ENCODE assay signal across 32 cellular contexts in genomic region chr1:174247472-174247871, GRCh38.
"Had no signal": no experiment of that assay in that cellular context is flagged by ENCODE, and none has a peak within 500 bp of the region (broad histone marks: within the 10 kb centered on the region; RNA-seq: fewer than 3 reads in every experiment).

No MANE protein-coding gene starts in this region.

- H3K27me3 ChIP-seq: brain microvascular endothelial cell, Peyer's patch, SJSA1 had no signal

- DNase-seq: activated CD4-positive, alpha-beta T cell treated with anti-CD3 and anti-CD28 coated beads for 36 hours; activated CD4-positive, alpha-beta T cell treated with anti-CD3 and anti-CD28 coated beads, Interleukin-2, amount 10 ng/mL, durations not matched to agents 7 days and 5 days; activated CD4-positive, alpha-beta T cell treated with anti-CD3 and anti-CD28 coated beads, Interleukin-2, amount 50 U/mL, for 48 hours; activated CD8-positive, alpha-beta T cell treated with anti-CD3 and anti-CD28 coated beads, Interleukin-2, amount 10 ng/mL, durations not matched to agents 7 days and 5 days; activated gamma-delta T cell treated with Interleukin-2 at 50 U/mL for 16 hours; activated naive CD4-positive, alpha-beta T cell treated with anti-CD3 and anti-CD28 coated beads, Interleukin-2, amount 10 ng/mL, durations not matched to agents 7 days and 5 days; activated naive CD8-positive, alpha-beta T cell treated with anti-CD3 and anti-CD28 coated beads, Interleukin-2, amount 50 U/mL, for 24 hours; activated T-cell treated with anti-CD3 and anti-CD28 coated beads, Interleukin-2, amount 50 U/mL, for 24 hours; anterior cingulate cortex; brain microvascular endothelial cell; central memory CD4-positive, alpha-beta T cell; NCI-H1092 treated with DMSO at 0.1 percent for 48 hours; NCI-H1417; NCI-H1694; NCI-H1930; NCI-H2081 treated with DMSO at 0.1 percent for 48 hours; NCI-H2171; NCI-H510A; NCI-H69; NK-92 treated with Interleukin-12 subunit alpha and Interleukin-12 subunit beta, amount 100 ng/mL, for 24 hours; PC-3; Peyer's patch; RPMI8226; SHP77 treated with DMSO at 0.1 percent for 48 hours; SK-N-SH had no signal

- H3K4me2 ChIP-seq: SK-N-SH had no signal

- H3K9me2 ChIP-seq: SK-N-SH had no signal

- H3K4me3 ChIP-seq: Peyer's patch, SJSA1 had no signal

- H3K27me3 Mint-ChIP-seq: activated CD4-positive, alpha-beta T cell treated with anti-CD3 and anti-CD28 coated beads for 36 hours; activated CD4-positive, alpha-beta T cell treated with anti-CD3 and anti-CD28 coated beads, Interleukin-2, amount 10 ng/mL, durations not matched to agents 7 days and 5 days; activated naive CD4-positive, alpha-beta T cell treated with anti-CD3 and anti-CD28 coated beads, Interleukin-2, amount 10 ng/mL, durations not matched to agents 7 days and 5 days; activated naive CD8-positive, alpha-beta T cell; activated naive CD8-positive, alpha-beta T cell treated with anti-CD3 and anti-CD28 coated beads, Interleukin-2, amount 50 U/mL, for 24 hours; activated T-cell treated with anti-CD3 and anti-CD28 coated beads, Interleukin-2, amount 50 U/mL, for 24 hours had no signal

- H3K9me3 Mint-ChIP-seq: activated CD4-positive, alpha-beta T cell treated with anti-CD3 and anti-CD28 coated beads, Interleukin-2, amount 10 ng/mL, durations not matched to agents 7 days and 5 days; activated naive CD4-positive, alpha-beta T cell treated with anti-CD3 and anti-CD28 coated beads, Interleukin-2, amount 10 ng/mL, durations not matched to agents 7 days and 5 days; activated naive CD8-positive, alpha-beta T cell treated with anti-CD3 and anti-CD28 coated beads, Interleukin-2, amount 50 U/mL, for 24 hours; activated T-cell treated with anti-CD3 and anti-CD28 coated beads, Interleukin-2, amount 50 U/mL, for 24 hours; T-helper 1 cell treated with Interleukin-12 subunit alpha and Interleukin-12 subunit beta and Interleukin-4 antibody, amounts not matched to agents 30 μg/mL and 1 μg/mL, for 36 hours; T-helper 2 cell treated with Interferon-gamma antibody and Interleukin-4, amounts not matched to agents 5 μg/mL and 100 μg/mL, for 36 hours had no signal

- H3K27ac ChIP-seq: brain microvascular endothelial cell, Peyer's patch, SJSA1 had no signal

- H3K4me1 ChIP-seq: Peyer's patch, SJSA1 had no signal

- H3K9me3 ChIP-seq: Peyer's patch, SJSA1, SK-N-SH had no signal

- H3K36me3 ChIP-seq: SJSA1 had no signal

- H3K4me3 Mint-ChIP-seq: activated CD4-positive, alpha-beta T cell treated with anti-CD3 and anti-CD28 coated beads for 36 hours; activated CD4-positive, alpha-beta T cell treated with anti-CD3 and anti-CD28 coated beads, Interleukin-2, amount 10 ng/mL, durations not matched to agents 7 days and 5 days; activated CD8-positive, alpha-beta T cell treated with anti-CD3 and anti-CD28 coated beads, Interleukin-2, amount 10 ng/mL, durations not matched to agents 7 days and 5 days; activated naive CD4-positive, alpha-beta T cell treated with anti-CD3 and anti-CD28 coated beads, Interleukin-2, amount 10 ng/mL, durations not matched to agents 7 days and 5 days; activated naive CD8-positive, alpha-beta T cell; activated naive CD8-positive, alpha-beta T cell treated with anti-CD3 and anti-CD28 coated beads, Interleukin-2, amount 50 U/mL, for 24 hours; activated T-cell treated with anti-CD3 and anti-CD28 coated beads, Interleukin-2, amount 50 U/mL, for 24 hours; T-helper 1 cell treated with Interleukin-12 subunit alpha and Interleukin-12 subunit beta and Interleukin-4 antibody, amounts not matched to agents 30 μg/mL and 1 μg/mL, for 36 hours; T-helper 2 cell treated with Interferon-gamma antibody and Interleukin-4, amounts not matched to agents 5 μg/mL and 100 μg/mL, for 36 hours had no signal

- H3K27ac Mint-ChIP-seq: activated CD4-positive, alpha-beta T cell treated with anti-CD3 and anti-CD28 coated beads for 36 hours; activated CD4-positive, alpha-beta T cell treated with anti-CD3 and anti-CD28 coated beads, Interleukin-2, amount 10 ng/mL, durations not matched to agents 7 days and 5 days; activated CD8-positive, alpha-beta T cell treated with anti-CD3 and anti-CD28 coated beads, Interleukin-2, amount 10 ng/mL, durations not matched to agents 7 days and 5 days; activated naive CD4-positive, alpha-beta T cell treated with anti-CD3 and anti-CD28 coated beads, Interleukin-2, amount 10 ng/mL, durations not matched to agents 7 days and 5 days; activated naive CD8-positive, alpha-beta T cell; activated naive CD8-positive, alpha-beta T cell treated with anti-CD3 and anti-CD28 coated beads, Interleukin-2, amount 50 U/mL, for 24 hours; activated T-cell treated with anti-CD3 and anti-CD28 coated beads, Interleukin-2, amount 50 U/mL, for 24 hours; T-helper 1 cell treated with Interleukin-12 subunit alpha and Interleukin-12 subunit beta and Interleukin-4 antibody, amounts not matched to agents 30 μg/mL and 1 μg/mL, for 36 hours; T-helper 2 cell treated with Interferon-gamma antibody and Interleukin-4, amounts not matched to agents 5 μg/mL and 100 μg/mL, for 36 hours had no signal

- H3K9ac ChIP-seq: SK-N-SH had no signal

- ATAC-seq: activated CD4-positive, alpha-beta T cell treated with anti-CD3 and anti-CD28 coated beads for 36 hours; activated CD4-positive, CD25-positive, alpha-beta regulatory T cell treated with anti-CD3 and anti-CD28 coated beads, Interleukin-2, amount 50 U/mL, for 24 hours; activated CD8-positive, alpha-beta T cell treated with anti-CD3 and anti-CD28 coated beads, Interleukin-2, amount 10 ng/mL, durations not matched to agents 7 days and 5 days; activated naive CD8-positive, alpha-beta T cell treated with anti-CD3 and anti-CD28 coated beads, Interleukin-2, amount 50 U/mL, for 24 hours; PC-3 had no signal

- H3K4me1 Mint-ChIP-seq: activated CD4-positive, alpha-beta T cell treated with anti-CD3 and anti-CD28 coated beads for 36 hours; activated CD4-positive, alpha-beta T cell treated with anti-CD3 and anti-CD28 coated beads, Interleukin-2, amount 10 ng/mL, durations not matched to agents 7 days and 5 days; activated naive CD4-positive, alpha-beta T cell treated with anti-CD3 and anti-CD28 coated beads, Interleukin-2, amount 10 ng/mL, durations not matched to agents 7 days and 5 days; activated naive CD8-positive, alpha-beta T cell treated with anti-CD3 and anti-CD28 coated beads, Interleukin-2, amount 50 U/mL, for 24 hours had no signal

- FAIRE-seq: colon, TTC549 had no signal
